Comparison of ENCODE assay signal across 23 cellular contexts in the genomic region with DNA sequence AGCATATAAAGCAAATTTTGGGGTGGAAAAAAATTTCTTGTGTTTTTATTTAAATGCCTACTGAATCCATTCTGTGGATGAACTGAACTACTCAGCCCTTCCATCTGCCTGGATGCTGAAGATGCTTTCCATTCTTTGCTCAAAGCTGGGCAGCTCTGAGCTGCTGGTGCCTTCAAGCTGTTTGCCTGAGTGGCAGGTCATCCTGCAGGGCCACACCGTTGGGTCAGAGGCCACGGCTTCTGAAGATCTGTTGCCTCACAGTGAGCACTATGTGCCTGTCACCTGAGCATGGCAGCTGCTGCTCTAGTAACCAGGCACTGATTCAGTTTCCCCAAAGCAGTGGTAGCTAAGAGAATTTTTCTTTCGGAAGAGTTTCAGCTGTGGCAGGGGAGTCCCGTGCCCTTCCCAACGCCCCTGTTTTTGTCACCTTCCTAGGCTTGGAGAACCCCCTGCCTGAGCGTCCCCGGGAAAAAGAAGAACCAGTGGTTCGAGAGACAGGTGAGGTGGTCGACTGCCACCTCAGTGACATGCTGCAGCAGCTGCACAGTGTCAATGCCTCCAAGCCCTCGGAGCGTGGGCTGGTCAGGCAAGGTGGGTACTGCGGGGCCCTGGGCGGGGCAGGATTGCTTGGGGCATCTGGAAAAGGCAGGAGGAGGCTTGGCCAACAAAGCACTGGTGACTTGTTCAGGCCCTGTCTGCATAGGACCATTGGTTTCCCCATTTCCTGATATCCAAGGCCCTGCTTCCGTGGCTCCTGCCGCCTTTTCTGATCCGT. TPM values are rescaled to one million over a fixed set of nuclear protein-coding genes. Genes with fewer than 3 reads are reported as not detected.
DNase-seq lines count a peak whose midpoint lies in the region; ATAC-seq, FAIRE-seq and TF ChIP-seq lines count a peak whose summit lies in the region.
"Had no signal": no experiment of that assay in that cellular context is flagged by ENCODE, and none has a peak within 500 bp of the region (broad histone marks: within the 10 kb centered on the region; RNA-seq: fewer than 3 reads in every experiment).

No MANE protein-coding gene starts in this region.

- H3K4me3 ChIP-seq in GM23338 (no peak overlapping the region), K562 (no peak overlapping the region), osteoblast (ENCODE audit: insufficient read depth, low read length) (no peak overlapping the region)
- H3K4me3 ChIP-seq: Peyer's patch had no signal

- H3K9me3 ChIP-seq in K562 (replicated peaks; ENCODE audit: control insufficient read depth, insufficient read depth, low read depth, low read length) (no peaks in the 10 kb centered on the region), osteoblast (ENCODE audit: low read depth, low read length) (no peaks in the 10 kb centered on the region)
- H3K9me3 ChIP-seq: BE2C, Caco-2, Peyer's patch had no signal

- no peak overlapping the region; the same call in 1 of the 2 replicates for H3K27ac Mint-ChIP-seq in GM23338
- H3K27ac Mint-ChIP-seq: IgD-negative memory B cell had no signal

- H3K79me2 ChIP-seq in GM23338 (replicated peaks; ENCODE audit: insufficient read depth), result peaks cover 19% of the 10 kb centered on the region
- peaks cover 17% of the 10 kb centered on the region for H3K79me2 ChIP-seq in K562 (ENCODE audit: control insufficient read depth, insufficient read depth, low read length)
- H3K79me2 ChIP-seq in osteoblast (ENCODE audit: insufficient read depth, low read length), result peaks cover 17% of the 10 kb centered on the region

- intact Hi-C loops in K562 (cut with micrococcal nuclease), result no loop called here

- POLR2A ChIA-PET in K562 (lab: Yijun Ruan, JAX), result interaction anchor here (0.6 to 8.7 kb wide), 5 partner anchors 9 to 321 kb away, joined by 3 to 56 read pairs (median 3); a partner anchor contains a TSS

- H3K27ac ChIP-seq in GM23338 (ENCODE audit: low read depth), result no peak overlapping the region
- H3K27ac ChIP-seq in K562 (ENCODE audit: extremely low read depth, low read depth, low read length), result no peak overlapping the region
- H3K27ac ChIP-seq in osteoblast (ENCODE audit: low read depth, low read length), result no peak overlapping the region
- H3K27ac ChIP-seq: Peyer's patch had no signal

- no peak for ATAC-seq in GM23338
- no peak for ATAC-seq in K562
- no peak for ATAC-seq in GM21360 (IDR thresholded peaks at IDR 0.05; ENCODE audit: unreplicated experiment)
- ATAC-seq: SK-N-SH treated with all-trans-retinoic acid at 6 μM for 48 hours had no signal

- peaks cover 91% of the 10 kb centered on the region for H3K36me3 Mint-ChIP-seq in GM23338 (ENCODE audit: low read depth)

- H3F3A ChIP-seq in GM23338 (replicated peaks; ENCODE audit: low read depth), result peaks cover 11% of the 10 kb centered on the region; the same call in 1 of the 2 replicates

- no peaks in the 10 kb centered on the region for H3K9me1 ChIP-seq in K562 (ENCODE audit: control insufficient read depth, insufficient read depth, low read length)

- BruUV-seq in K562 (replicated peaks; lab: Mats Ljungman, UMichigan), result no TSS peak

- H3K9me2 ChIP-seq in GM23338 (ENCODE audit: insufficient read depth), result no peaks in the 10 kb centered on the region

- H3K27me3 Mint-ChIP-seq in GM23338 (ENCODE audit: insufficient read depth, low read depth, poor library complexity), result peaks cover 10% of the 10 kb centered on the region
- H3K27me3 Mint-ChIP-seq: CD4-positive, alpha-beta memory T cell; IgD-negative memory B cell had no signal

- no peak for TF ChIP-seq EP300 in K562 (IDR thresholded peaks at IDR 0.05; ENCODE audit: low read length)

- H3K4me1 ChIP-seq in GM23338 (ENCODE audit: insufficient read depth) (no peaks in the 10 kb centered on the region), K562 (replicated peaks in 1 of 2; ENCODE audit: control insufficient read depth in 2 of 2, insufficient read depth in 2 of 2, low read length in 2 of 2) (peaks cover 0 to 15% of the 10 kb centered on the region in 2 experiments; a peak in 1 of 5 replicates), osteoblast (ENCODE audit: insufficient read depth, low read length) (no peaks in the 10 kb centered on the region)
- H3K4me1 ChIP-seq: BE2C, Caco-2, Peyer's patch had no signal

- no peaks in the 10 kb centered on the region for H3K27me3 ChIP-seq in GM23338 (ENCODE audit: insufficient read depth)
- no peaks in the 10 kb centered on the region for H3K27me3 ChIP-seq in K562 (ENCODE audit: control insufficient read depth in 2 of 2, insufficient read depth in 2 of 2, low read length in 2 of 2)
- H3K27me3 ChIP-seq in osteoblast (ENCODE audit: insufficient read depth, low read length), result no peaks in the 10 kb centered on the region
- H3K27me3 ChIP-seq: BE2C, Peyer's patch had no signal

- H2AFZ ChIP-seq in GM23338 (no peak overlapping the region), K562 (ENCODE audit: low read depth, low read length) (no peak overlapping the region), osteoblast (ENCODE audit: low read length) (no peak overlapping the region)

- TF ChIP-seq CTCF in GM23338 (conservative IDR thresholded peaks at IDR 0.05; ENCODE audit: low read depth in 2 of 2), result no peak
- TF ChIP-seq CTCF in K562 (IDR thresholded peaks at IDR 0.05 in 2 of 3, conservative IDR thresholded peaks at IDR 0.05 in 1 of 3; ENCODE audit: insufficient read depth in 2 of 3, low read depth in 1 of 3, low read length in 3 of 3), result no peak
- TF ChIP-seq CTCF in osteoblast (IDR thresholded peaks at IDR 0.05; ENCODE audit: extremely low read depth, low read depth, low read length), result no peak

- H3K36me3 ChIP-seq in GM23338 (ENCODE audit: insufficient read depth) (peaks cover 67% of the 10 kb centered on the region), K562 (ENCODE audit: control insufficient read depth, insufficient read depth, low read length) (peaks cover 94% of the 10 kb centered on the region), osteoblast (ENCODE audit: insufficient read depth, low read length) (peaks cover 75% of the 10 kb centered on the region)

- no peak overlapping the region for H3K4me3 Mint-ChIP-seq in GM23338
- H3K4me3 Mint-ChIP-seq: CD4-positive, alpha-beta memory T cell; IgD-negative memory B cell had no signal

- H3K4me2 ChIP-seq in GM23338 (no peak overlapping the region), K562 (ENCODE audit: insufficient read depth, low read length) (no peak overlapping the region), osteoblast (ENCODE audit: insufficient read depth, low read length) (no peak overlapping the region)

- in situ Hi-C loops in K562 (cut with MboI), result no loop called here

- CTCF ChIA-PET in K562 (lab: Yijun Ruan, JAX; ENCODE audit: low intra/inter-chr PET ratio), result no interaction called here

- H4K20me1 ChIP-seq in GM23338 (replicated peaks; ENCODE audit: insufficient read depth), result peaks cover 18% of the 10 kb centered on the region
- H4K20me1 ChIP-seq in K562 (replicated peaks; ENCODE audit: control insufficient read depth, insufficient read depth, low read length), result no peaks in the 10 kb centered on the region
- no peaks in the 10 kb centered on the region for H4K20me1 ChIP-seq in osteoblast (ENCODE audit: insufficient read depth, low read length)

- no peaks in the 10 kb centered on the region for H3K9me3 Mint-ChIP-seq in GM23338
- H3K9me3 Mint-ChIP-seq: CD4-positive, alpha-beta memory T cell; IgD-negative memory B cell had no signal

- H3K4me1 Mint-ChIP-seq in GM23338, result peaks cover under 1% of the 10 kb centered on the region; the same call in 1 of the 3 replicates
- H3K4me1 Mint-ChIP-seq: CD4-positive, alpha-beta memory T cell; IgD-negative memory B cell had no signal

- no peak for TF ChIP-seq RAD21 in K562 (CRISPR knock-in tag; conservative IDR thresholded peaks at IDR 0.05 in 1 of 2, IDR thresholded peaks at IDR 0.05 in 1 of 2)

- no peak for FAIRE-seq in K562 (lab: Jason Lieb, UNC)
- FAIRE-seq in H54 (lab: Jason Lieb, UNC), result no peak

- no peak overlapping the region for H3K9ac ChIP-seq in K562 (ENCODE audit: insufficient read depth in 1 of 2, low read depth in 2 of 2, low read length in 2 of 2)

- 95% methylated on average over 16 of the region's 16 CpGs for WGBS in K562 (ENCODE audit: insufficient coverage, low coverage, missing lambda C conversion rate)

- TF ChIP-seq POLR2A in K562 (conservative IDR thresholded peaks at IDR 0.05) (no peak), H54 (IDR thresholded peaks at IDR 0.05; ENCODE audit: low read depth, low read length) (no peak)

- no peak for DNase-seq in GM23338 (ENCODE audit: low spot score)
- DNase-seq in K562 (ENCODE audit: extremely low read depth in 1 of 4, low spot score in 3 of 4), result no peak
- DNase-seq in osteoblast (ENCODE audit: insufficient read length, low spot score, missing footprints), result peak; percentile 34
- no peak for DNase-seq in H54 (ENCODE audit: insufficient read length, low spot score)
- DNase-seq: BE2C; Caco-2; CD4-positive, alpha-beta memory T cell; DMS 273 treated with DMSO at 0.1 percent for 48 hours; DMS79 treated with DMSO at 0.1 percent for 48 hours; GOT3; Karpas-422; NCI-H1417; NCI-H1694 treated with DMSO at 0.1 percent for 48 hours; NCI-H2081 treated with DMSO at 0.1 percent for 48 hours; NCI-H2171 treated with DMSO at 0.1 percent for 48 hours; NCI-H524 treated with DMSO at 0.1 percent for 48 hours; NCI-H82; Peyer's patch had no signal

RNA-seq across cellular contexts. Expression of a gene that starts 8.5 kb away (rescaled TPM):
- total RNA-seq in GM23338 (2014; rRNA removed; shearing (Covaris generic)), result 141 TPM in 2 replicates
- polyA plus RNA-seq in GM23338 (2016; fragmentation: Nextera tagmentation; extraction: Ambion mirVana) (66.0 and 69.0 TPM in 2 replicates), K562 (2011; rRNA removed) (45.5 and 105 TPM in 2 replicates), K562 (2014; fragmentation: Illumina TruSeq; extraction: Trizol) (169 and 212 TPM in 2 replicates), K562 (2014; fragmentation: Nextera tagmentation; extraction: Ambion mirVana) (10 to 100 TPM; 13.6 to 24.8 TPM), K562 (2014; rRNA removed) (72.2 and 87.6 TPM in 2 replicates)
- total RNA-seq in K562 (2011; cell fraction: chromatin; rRNA removed; ENCODE audit: low replicate concordance), result 111 and 188 TPM in 2 replicates
- total RNA-seq in K562 (2011; cell fraction: nucleolus; rRNA removed), result 141 and 146 TPM in 2 replicates
- total RNA-seq in K562 (2011; cell fraction: nucleoplasm; rRNA removed), result 112 and 116 TPM in 2 replicates
- total RNA-seq in K562 (2014; rRNA removed) (76.3 and 90.5 TPM in 2 replicates), K562 (2014; rRNA removed; fragmentation: Illumina TruSeq; extraction: Trizol) (36.9 and 45.2 TPM in 2 replicates), K562 (2015; rRNA removed; fragmentation: Illumina TruSeq; extraction: Trizol) (35.5 and 35.6 TPM in 2 replicates), K562 (2021) (139 and 152 TPM in 2 replicates), osteoblast (2.2 and 3.5 TPM in 2 replicates)
- 134 and 197 TPM in 2 replicates for polyA plus RNA-seq in K562 (2011; cell fraction: cytosol; rRNA removed)
- 128 and 139 TPM in 2 replicates for polyA plus RNA-seq in K562 (2011; cell fraction: nucleus; rRNA removed)
- polyA plus RNA-seq in K562 (2012), result 138 and 150 TPM in 2 replicates
- 74.4 and 102 TPM in 2 replicates for polyA minus RNA-seq in K562 (2011; rRNA and poly(A)+ RNA removed)
- 131 and 161 TPM in 2 replicates for polyA minus RNA-seq in K562 (2011; cell fraction: cytosol; rRNA and poly(A)+ RNA removed)
- 61.0 and 77.9 TPM in 2 replicates for polyA minus RNA-seq in K562 (2011; cell fraction: nucleus; rRNA and poly(A)+ RNA removed)

RNA-seq across cellular contexts. Expression of a gene that starts 25.8 kb away (rescaled TPM):
- total RNA-seq in GM23338 (2014; rRNA removed; shearing (Covaris generic)), result 0.97 and 1.1 TPM in 2 replicates
- polyA plus RNA-seq in GM23338 (2016; fragmentation: Nextera tagmentation; extraction: Ambion mirVana) (0.73 and 0.97 TPM in 2 replicates), K562 (2011; rRNA removed) (0.12 and 0.33 TPM in 2 replicates), K562 (2014; fragmentation: Illumina TruSeq; extraction: Trizol) (not detected in 2 replicates), K562 (2014; fragmentation: Nextera tagmentation; extraction: Ambion mirVana) (not detected), K562 (2014; rRNA removed) (0.07 TPM in 1 of 2 replicates, not detected in the other)
- total RNA-seq in K562 (2011; cell fraction: chromatin; rRNA removed; ENCODE audit: low replicate concordance), result 1.00 and 1.2 TPM in 2 replicates
- total RNA-seq in K562 (2011; cell fraction: nucleolus; rRNA removed), result 9.5 and 13.8 TPM in 2 replicates
- total RNA-seq in K562 (2011; cell fraction: nucleoplasm; rRNA removed), result 10.4 and 24.5 TPM in 2 replicates
- total RNA-seq in K562 (2014; rRNA removed) (1.5 and 2.1 TPM in 2 replicates), K562 (2014; rRNA removed; fragmentation: Illumina TruSeq; extraction: Trizol) (0.67 and 0.69 TPM in 2 replicates), K562 (2015; rRNA removed; fragmentation: Illumina TruSeq; extraction: Trizol) (1.0 TPM in 1 of 2 replicates, not detected in the other), K562 (2021) (0.22 and 0.36 TPM in 2 replicates), osteoblast (0.29 TPM in 1 of 2 replicates, not detected in the other)
- 0.12 TPM in 1 of 2 replicates, not detected in the other for polyA plus RNA-seq in K562 (2011; cell fraction: cytosol; rRNA removed)
- polyA plus RNA-seq in K562 (2011; cell fraction: nucleus; rRNA removed), result 0.35 and 0.41 TPM in 2 replicates
- 0.01 and 0.24 TPM in 2 replicates for polyA plus RNA-seq in K562 (2012)
- 8.3 and 11.8 TPM in 2 replicates for polyA minus RNA-seq in K562 (2011; rRNA and poly(A)+ RNA removed)
- 5.3 TPM in 1 of 2 replicates, not detected in the other for polyA minus RNA-seq in K562 (2011; cell fraction: cytosol; rRNA and poly(A)+ RNA removed)
- polyA minus RNA-seq in K562 (2011; cell fraction: nucleus; rRNA and poly(A)+ RNA removed), result 4.4 and 7.6 TPM in 2 replicates
- total RNA-seq: A673; Caco-2; CD4-positive, alpha-beta memory T cell; M059J had no signal
- polyA plus RNA-seq: CD4-positive, alpha-beta memory T cell; IgD-negative memory B cell had no signal

RNA-seq across cellular contexts. Expression of a gene that starts 46.0 kb away (rescaled TPM):
- total RNA-seq in GM23338 (2014; rRNA removed; shearing (Covaris generic)), result 31.6 and 69.6 TPM in 2 replicates
- polyA plus RNA-seq in GM23338 (2016; fragmentation: Nextera tagmentation; extraction: Ambion mirVana) (11.2 and 11.5 TPM in 2 replicates), K562 (2011; rRNA removed) (109 and 149 TPM in 2 replicates), K562 (2014; fragmentation: Illumina TruSeq; extraction: Trizol) (88.7 and 97.0 TPM in 2 replicates), K562 (2014; fragmentation: Nextera tagmentation; extraction: Ambion mirVana) (100 to 1,000 TPM in 1 of 2 experiments, 10 to 100 TPM in 1; 45.2 to 123 TPM), K562 (2014; rRNA removed) (58.9 and 68.4 TPM in 2 replicates)
- total RNA-seq in K562 (2011; cell fraction: chromatin; rRNA removed; ENCODE audit: low replicate concordance), result 79.4 and 112 TPM in 2 replicates
- 39.1 and 44.0 TPM in 2 replicates for total RNA-seq in K562 (2011; cell fraction: nucleolus; rRNA removed)
- 59.5 and 102 TPM in 2 replicates for total RNA-seq in K562 (2011; cell fraction: nucleoplasm; rRNA removed)
- total RNA-seq in K562 (2014; rRNA removed) (35.2 and 35.8 TPM in 2 replicates), K562 (2014; rRNA removed; fragmentation: Illumina TruSeq; extraction: Trizol) (75.9 and 84.3 TPM in 2 replicates), K562 (2015; rRNA removed; fragmentation: Illumina TruSeq; extraction: Trizol) (60.7 and 65.6 TPM in 2 replicates), K562 (2021) (78.2 and 81.1 TPM in 2 replicates), osteoblast (35.4 and 35.5 TPM in 2 replicates)
- 37.7 and 64.4 TPM in 2 replicates for polyA plus RNA-seq in K562 (2011; cell fraction: cytosol; rRNA removed)
- 66.1 and 70.0 TPM in 2 replicates for polyA plus RNA-seq in K562 (2011; cell fraction: nucleus; rRNA removed)
- 66.7 and 90.6 TPM in 2 replicates for polyA plus RNA-seq in K562 (2012)
- polyA minus RNA-seq in K562 (2011; rRNA and poly(A)+ RNA removed), result 165 and 206 TPM in 2 replicates
- polyA minus RNA-seq in K562 (2011; cell fraction: cytosol; rRNA and poly(A)+ RNA removed), result 28.9 and 32.8 TPM in 2 replicates
- 16.7 and 30.1 TPM in 2 replicates for polyA minus RNA-seq in K562 (2011; cell fraction: nucleus; rRNA and poly(A)+ RNA removed)

RNA-seq across cellular contexts. Expression of a gene that starts 46.1 kb away (rescaled TPM):
- total RNA-seq in GM23338 (2014; rRNA removed; shearing (Covaris generic)), result 30.8 and 34.0 TPM in 2 replicates
- polyA plus RNA-seq in GM23338 (2016; fragmentation: Nextera tagmentation; extraction: Ambion mirVana) (24.2 and 32.0 TPM in 2 replicates), K562 (2011; rRNA removed) (12.5 and 14.9 TPM in 2 replicates), K562 (2014; fragmentation: Illumina TruSeq; extraction: Trizol) (15.0 and 19.1 TPM in 2 replicates), K562 (2014; fragmentation: Nextera tagmentation; extraction: Ambion mirVana) (10 to 100 TPM in 1 of 2 experiments, 1 to 10 TPM in 1; 7.0 to 10.3 TPM), K562 (2014; rRNA removed) (15.2 and 16.7 TPM in 2 replicates)
- total RNA-seq in K562 (2011; cell fraction: chromatin; rRNA removed; ENCODE audit: low replicate concordance), result 21.7 and 43.5 TPM in 2 replicates
- 14.5 and 17.8 TPM in 2 replicates for total RNA-seq in K562 (2011; cell fraction: nucleolus; rRNA removed)
- 31.3 and 36.0 TPM in 2 replicates for total RNA-seq in K562 (2011; cell fraction: nucleoplasm; rRNA removed)
- total RNA-seq in K562 (2014; rRNA removed) (11.5 and 14.0 TPM in 2 replicates), K562 (2014; rRNA removed; fragmentation: Illumina TruSeq; extraction: Trizol) (22.5 and 26.7 TPM in 2 replicates), K562 (2015; rRNA removed; fragmentation: Illumina TruSeq; extraction: Trizol) (22.2 and 25.8 TPM in 2 replicates), K562 (2021) (16.5 and 17.9 TPM in 2 replicates), osteoblast (14.8 and 15.9 TPM in 2 replicates)
- 5.0 and 7.9 TPM in 2 replicates for polyA plus RNA-seq in K562 (2011; cell fraction: cytosol; rRNA removed)
- polyA plus RNA-seq in K562 (2011; cell fraction: nucleus; rRNA removed), result 9.6 and 10.8 TPM in 2 replicates
- polyA plus RNA-seq in K562 (2012), result 11.2 and 13.3 TPM in 2 replicates
- 25.6 and 28.5 TPM in 2 replicates for polyA minus RNA-seq in K562 (2011; rRNA and poly(A)+ RNA removed)
- 8.1 and 11.6 TPM in 2 replicates for polyA minus RNA-seq in K562 (2011; cell fraction: cytosol; rRNA and poly(A)+ RNA removed)
- 12.4 and 21.4 TPM in 2 replicates for polyA minus RNA-seq in K562 (2011; cell fraction: nucleus; rRNA and poly(A)+ RNA removed)
